28 cellular contexts compared by ENCODE assay signal in genomic region chr18:31436825-31437224, GRCh38.
DNase-seq lines count a peak whose midpoint lies in the region; ATAC-seq, FAIRE-seq and TF ChIP-seq lines count a peak whose summit lies in the region.
"Had no signal": no experiment of that assay in that cellular context is flagged by ENCODE, and none has a peak within 500 bp of the region (broad histone marks: within the 10 kb centered on the region; RNA-seq: fewer than 3 reads in every experiment).

No MANE protein-coding gene starts in this region.

- no peak overlapping the region for H3K4me3 ChIP-seq in HEK293 (ENCODE audit: low read depth, low read length)
- no peak overlapping the region for H3K4me3 ChIP-seq in fibroblast of mammary gland (ENCODE audit: control insufficient read depth, low read depth, low read length)
- H3K4me3 ChIP-seq: BLaER1 treated with 17β-estradiol and CSF1 and Interleukin-3, amounts not matched to agents 10 nM and 100 nM; left ventricle myocardium inferior; SJSA1; skin epidermis had no signal

- TF ChIP-seq CTCF in HEK293 (tag by site-specific recombination; IDR thresholded peaks at IDR 0.05), result no peak
- no peak for TF ChIP-seq CTCF in fibroblast of mammary gland (conservative IDR thresholded peaks at IDR 0.05; ENCODE audit: control insufficient read depth, insufficient read depth, low read depth, low read length)

- ATAC-seq in GM19023 (IDR thresholded peaks at IDR 0.05; ENCODE audit: unreplicated experiment), result no peak
- ATAC-seq: activated CD4-positive, alpha-beta T cell treated with anti-CD3 and anti-CD28 coated beads for 36 hours had no signal

- H3K27ac ChIP-seq in HEK293 (ENCODE audit: extremely low read depth, low read depth, low read length), result no peak overlapping the region
- H3K27ac ChIP-seq: BLaER1 treated with 17β-estradiol and CSF1 and Interleukin-3, amounts not matched to agents 10 nM and 100 nM; brain microvascular endothelial cell; left ventricle myocardium inferior; SJSA1; skin epidermis; VCaP had no signal

- no peaks in the 10 kb centered on the region for H3K36me3 ChIP-seq in HEK293 (ENCODE audit: control insufficient read depth in 2 of 2, insufficient read depth in 1 of 2, low read length in 2 of 2)
- H3K36me3 ChIP-seq: BLaER1 treated with 17β-estradiol and CSF1 and Interleukin-3, amounts not matched to agents 10 nM and 100 nM; brain microvascular endothelial cell; left ventricle myocardium inferior; SJSA1 had no signal

- DNase-seq in NCI-H510A treated with DMSO at 0.1 percent for 48 hours (lab: John Stamatoyannopoulos, UW) (peak; percentile 51), fibroblast of mammary gland (ENCODE audit: low read depth) (peak; percentile 4), non-pigmented ciliary epithelial cell (ENCODE audit: low read depth) (peak; percentile 3), GM19239 (ENCODE audit: insufficient read length, low spot score) (no peak), HTR-8/SVneo (ENCODE audit: insufficient read length, low spot score) (no peak), NCI-H1105 treated with DMSO at 0.1 percent for 48 hours (lab: John Stamatoyannopoulos, UW) (no peak)
- DNase-seq: activated CD4-positive, alpha-beta T cell treated with anti-CD3 and anti-CD28 coated beads for 36 hours; activated naive CD4-positive, alpha-beta T cell treated with anti-CD3 and anti-CD28 coated beads, Interleukin-2, amount 50 U/mL, for 16 hours; amygdala; brain microvascular endothelial cell; Caco-2; DMS79; left ventricle myocardium inferior; midbrain; naive B cell; NCI-H1048; NCI-H187; nucleus accumbens; RPMI8226; stimulated activated naive CD4-positive, alpha-beta T cell; T1000 had no signal

- FAIRE-seq in GM19239 (lab: Jason Lieb, UNC), result no peak
- FAIRE-seq in HTR-8/SVneo (lab: Jason Lieb, UNC), result no peak
- FAIRE-seq: G401.6 had no signal

- H3K4me1 ChIP-seq in HEK293 (ENCODE audit: control insufficient read depth, insufficient read depth, low read length), result no peaks in the 10 kb centered on the region
- H3K4me1 ChIP-seq: BLaER1 treated with 17β-estradiol and CSF1 and Interleukin-3, amounts not matched to agents 10 nM and 100 nM; Caco-2; left ventricle myocardium inferior; SJSA1 had no signal

- H3K9me3 ChIP-seq in HEK293 (ENCODE audit: control insufficient read depth, insufficient read depth, low read depth, low read length), result no peaks in the 10 kb centered on the region
- H3K9me3 ChIP-seq: Caco-2, SJSA1 had no signal

- POLR2A ChIA-PET in HEK293 (lab: Yijun Ruan, JAX), result no interaction called here

- CTCF ChIA-PET in HEK293 (lab: Yijun Ruan, JAX), result interaction anchor here (0.6 to 4.7 kb wide), 3 partner anchors 8 to 1703 kb away, joined by 3 to 26 read pairs (median 3); no protein-coding TSS in a partner anchor

TF ChIP-seq in HEK293, 187 proteins besides CTCF, POLR2A, EP300 and RAD21:
- TF ChIP-seq ZNF707 (tag by site-specific recombination; IDR thresholded peaks at IDR 0.05) (peak; percentile 60; the same call in 1 of the 2 replicates), ZNF501 (tag by site-specific recombination; IDR thresholded peaks at IDR 0.05) (no peak)

Comparison
In these comparisons a context has a peak if more than half of its experiments do, and no peak if none do; other contexts are left out.
1. DNase-seq: peak in NCI-H510A treated with DMSO at 0.1 percent for 48 hours (single experiment), fibroblast of mammary gland (single experiment) and non-pigmented ciliary epithelial cell (single experiment); none in GM19239 (single experiment), HTR-8/SVneo (single experiment) and NCI-H1105 treated with DMSO at 0.1 percent for 48 hours (single experiment).